In the genomic region with DNA sequence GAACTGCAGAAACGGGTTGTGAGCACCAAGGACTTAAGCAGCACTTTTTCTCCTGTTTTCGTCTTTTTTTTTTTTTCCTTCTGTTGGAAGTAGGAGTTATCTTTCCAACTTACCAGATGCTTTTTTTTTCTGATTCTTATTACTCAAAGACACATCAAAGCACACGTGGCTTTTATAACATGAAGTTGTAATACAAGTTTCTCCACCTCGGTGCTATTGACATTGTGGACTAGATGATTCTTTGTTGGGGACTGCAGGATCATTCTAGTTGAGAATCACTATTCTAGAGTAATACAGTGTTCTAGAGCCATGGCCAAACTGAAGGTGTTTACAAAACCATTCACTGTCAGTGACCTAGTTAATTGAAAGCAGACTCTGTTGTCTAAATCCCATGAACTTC, we compare ENCODE assay signal across 24 cellular contexts. TPM values are rescaled to one million over a fixed set of nuclear protein-coding genes. Genes with fewer than 3 reads are reported as not detected.
DNase-seq lines count a peak whose midpoint lies in the region; ATAC-seq and TF ChIP-seq lines count a peak whose summit lies in the region.
"Had no signal": no experiment of that assay in that cellular context is flagged by ENCODE, and none has a peak within 500 bp of the region (broad histone marks: within the 10 kb centered on the region; RNA-seq: fewer than 3 reads in every experiment).

No MANE protein-coding gene starts in this region.

- no peaks in the 10 kb centered on the region for H3K27me3 Mint-ChIP-seq in Calu3 (ENCODE audit: unreplicated experiment)
- no peaks in the 10 kb centered on the region for H3K27me3 Mint-ChIP-seq in progenitor cell of endocrine pancreas

- H3K27ac Mint-ChIP-seq in Calu3 (ENCODE audit: unreplicated experiment) = peak overlapping the region; percentile 56
- peak overlapping the region; percentile 88 for H3K27ac Mint-ChIP-seq in progenitor cell of endocrine pancreas
- H3K27ac Mint-ChIP-seq: activated naive CD4-positive, alpha-beta T cell treated with anti-CD3 and anti-CD28 coated beads, Interleukin-2, amount 50 U/mL, for 24 hours; activated T-helper 1 cell treated with anti-CD3 and anti-CD28 coated beads, Interleukin-12 subunit alpha, Interleukin-12 subunit beta, Interleukin-2, Interleukin-4 antibody, amounts not matched to agents 30 ng/mL and 10 ng/mL and 1 ng/mL, durations not matched to agents 14 hours and 24 hours and 36 hours; CD4-positive, alpha-beta memory T cell; naive thymus-derived CD4-positive, alpha-beta T cell; stimulated activated naive B cell treated with anti-CD40 and anti-IgM and Interleukin-4, amounts not matched to agents 10 μg/mL and 1 μg/mL and 100 μg/mL, for 72 hours had no signal

- H3K4me3 Mint-ChIP-seq in Calu3 (ENCODE audit: low read depth, unreplicated experiment) = no peak overlapping the region
- H3K4me3 Mint-ChIP-seq in progenitor cell of endocrine pancreas (ENCODE audit: low read depth) = no peak overlapping the region
- H3K4me3 Mint-ChIP-seq: activated naive CD4-positive, alpha-beta T cell treated with anti-CD3 and anti-CD28 coated beads, Interleukin-2, amount 50 U/mL, for 24 hours; activated T-helper 1 cell treated with anti-CD3 and anti-CD28 coated beads, Interleukin-12 subunit alpha, Interleukin-12 subunit beta, Interleukin-2, Interleukin-4 antibody, amounts not matched to agents 30 ng/mL and 10 ng/mL and 1 ng/mL, durations not matched to agents 14 hours and 24 hours and 36 hours; CD4-positive, alpha-beta memory T cell; naive thymus-derived CD4-positive, alpha-beta T cell; stimulated activated naive B cell treated with anti-CD40 and anti-IgM and Interleukin-4, amounts not matched to agents 10 μg/mL and 1 μg/mL and 100 μg/mL, for 72 hours had no signal

- peaks cover 97% of the 10 kb centered on the region for H3K79me2 ChIP-seq in PC-3 (ENCODE audit: low read length)
- H3K79me2 ChIP-seq in fibroblast of lung (ENCODE audit: control insufficient read depth, insufficient read depth, low read length) = peaks cover 92% of the 10 kb centered on the region
- H3K79me2 ChIP-seq: parathyroid adenoma had no signal

- no peaks in the 10 kb centered on the region for H3K9me3 ChIP-seq in PC-3 (ENCODE audit: low read length)
- H3K9me3 ChIP-seq in fibroblast of lung (ENCODE audit: control insufficient read depth, insufficient read depth, low read depth, low read length) = no peaks in the 10 kb centered on the region
- H3K9me3 ChIP-seq: ascending aorta, thoracic aorta had no signal

- H3K27me3 ChIP-seq in PC-3 (ENCODE audit: low read length) (no peaks in the 10 kb centered on the region), fibroblast of lung (ENCODE audit: control insufficient read depth, insufficient read depth, low read length) (no peaks in the 10 kb centered on the region)
- H3K27me3 ChIP-seq: ascending aorta had no signal

- H3K27ac ChIP-seq in PC-3 (ENCODE audit: low read length) (peak overlapping the region; percentile 49), fibroblast of lung (ENCODE audit: insufficient read depth, low read length) (peak overlapping the region; percentile 15)
- H3K27ac ChIP-seq: parathyroid adenoma had no signal

- no peak for DNase-seq in Calu3
- peak; percentile 96 for DNase-seq in PC-3
- no peak for DNase-seq in fibroblast of lung (ENCODE audit: low read depth in 2 of 2)
- no peak for DNase-seq in progenitor cell of endocrine pancreas (ENCODE audit: low spot score, unreplicated experiment)
- no peak for DNase-seq in stimulated activated CD4-positive, alpha-beta T cell treated with anti-CD3 and anti-CD28 coated beads, Interleukin-1b, Interleukin-23, amount 100 ng/mL, for 48 hours
- DNase-seq in NCI-H2196 (lab: John Stamatoyannopoulos, UW; ENCODE audit: unreplicated experiment) = no peak
- no peak for DNase-seq in islet precursor cell
- DNase-seq: activated CD4-positive, alpha-beta T cell treated with anti-CD3 and anti-CD28 coated beads for 48 hours; CD4-positive, alpha-beta memory T cell; DMS79 treated with DMSO at 0.1 percent for 48 hours; effector memory CD4-positive, alpha-beta T cell; hippocampal formation; KBM-7; MV-4-11; naive thymus-derived CD4-positive, alpha-beta T cell; NCI-H446; stimulated activated CD4-positive, alpha-beta T cell treated with anti-CD3 and anti-CD28 coated beads, Interleukin-2, amount 100 ng/mL, for 24 hours; stimulated activated naive B cell treated with anti-CD40 and anti-IgM and Interleukin-4, amounts not matched to agents 10 μg/mL and 1 μg/mL and 100 μg/mL, for 72 hours had no signal

- CTCF ChIA-PET in Calu3 (lab: Charles Lee) (no interaction called here), PC-3 (lab: Charles Lee) (no interaction called here)

- H4K20me1 ChIP-seq in PC-3 (ENCODE audit: low read length) (peaks cover 76% of the 10 kb centered on the region), fibroblast of lung (ENCODE audit: control insufficient read depth, extremely low read depth, insufficient read depth, low read length) (peaks cover 4% of the 10 kb centered on the region)

- POLR2A ChIA-PET in PC-3 (lab: Charles Lee; ENCODE audit: unreplicated experiment) = no interaction called here

- H3K4me1 ChIP-seq in PC-3 (ENCODE audit: insufficient read depth, low read length) (peaks cover 49% of the 10 kb centered on the region), fibroblast of lung (ENCODE audit: control insufficient read depth, extremely low read depth, insufficient read depth, low read length) (peaks cover 20% of the 10 kb centered on the region)

- H3K9me3 Mint-ChIP-seq in Calu3 (ENCODE audit: low read depth, unreplicated experiment) (no peaks in the 10 kb centered on the region), progenitor cell of endocrine pancreas (ENCODE audit: low read depth) (no peaks in the 10 kb centered on the region)
- H3K9me3 Mint-ChIP-seq: activated naive CD4-positive, alpha-beta T cell treated with anti-CD3 and anti-CD28 coated beads, Interleukin-2, amount 50 U/mL, for 24 hours; activated T-helper 1 cell treated with anti-CD3 and anti-CD28 coated beads, Interleukin-12 subunit alpha, Interleukin-12 subunit beta, Interleukin-2, Interleukin-4 antibody, amounts not matched to agents 30 ng/mL and 10 ng/mL and 1 ng/mL, durations not matched to agents 14 hours and 24 hours and 36 hours had no signal

- no peaks in the 10 kb centered on the region for H3K9me2 ChIP-seq in PC-3 (replicated peaks; ENCODE audit: low read length)

- H3K4me1 Mint-ChIP-seq in Calu3 (ENCODE audit: low read depth, unreplicated experiment) = peaks cover 71% of the 10 kb centered on the region
- peaks cover 46% of the 10 kb centered on the region for H3K4me1 Mint-ChIP-seq in progenitor cell of endocrine pancreas (ENCODE audit: low read depth)
- H3K4me1 Mint-ChIP-seq: activated naive CD4-positive, alpha-beta T cell treated with anti-CD3 and anti-CD28 coated beads, Interleukin-2, amount 50 U/mL, for 24 hours; CD4-positive, alpha-beta memory T cell; naive thymus-derived CD4-positive, alpha-beta T cell; stimulated activated naive B cell treated with anti-CD40 and anti-IgM and Interleukin-4, amounts not matched to agents 10 μg/mL and 1 μg/mL and 100 μg/mL, for 72 hours had no signal

- intact Hi-C loops in Calu3 (cut with micrococcal nuclease; ENCODE audit: unreplicated experiment) (loop anchor here (5.0 kb wide), 2 partner anchors 37 to 72 kb away; no protein-coding TSS in a partner anchor), PC-3 (cut with micrococcal nuclease) (no loop called here)

- H3K36me3 ChIP-seq in PC-3 (ENCODE audit: low read depth, low read length) = no peaks in the 10 kb centered on the region
- no peaks in the 10 kb centered on the region for H3K36me3 ChIP-seq in fibroblast of lung (ENCODE audit: control insufficient read depth, insufficient read depth, low read length)
- H3K36me3 ChIP-seq: ascending aorta, thoracic aorta had no signal

- peaks cover 10% of the 10 kb centered on the region for H3F3A ChIP-seq in PC-3 (ENCODE audit: low read length, unreplicated experiment)

- H3K4me2 ChIP-seq in PC-3 (ENCODE audit: low read length) = peak overlapping the region; percentile 46
- no peak overlapping the region for H3K4me2 ChIP-seq in fibroblast of lung (ENCODE audit: extremely low read depth, insufficient read depth, low read length)

- no peak overlapping the region for H3K9ac ChIP-seq in PC-3 (ENCODE audit: low read length)
- H3K9ac ChIP-seq in fibroblast of lung (ENCODE audit: insufficient read depth, low read length) = no peak overlapping the region
- H3K9ac ChIP-seq: parathyroid adenoma had no signal

- peaks cover 6% of the 10 kb centered on the region for H3K36me3 Mint-ChIP-seq in Calu3 (ENCODE audit: insufficient read depth, unreplicated experiment)
- no peaks in the 10 kb centered on the region for H3K36me3 Mint-ChIP-seq in progenitor cell of endocrine pancreas (ENCODE audit: insufficient read depth)
- H3K36me3 Mint-ChIP-seq: CD4-positive, alpha-beta memory T cell; naive thymus-derived CD4-positive, alpha-beta T cell; stimulated activated naive B cell treated with anti-CD40 and anti-IgM and Interleukin-4, amounts not matched to agents 10 μg/mL and 1 μg/mL and 100 μg/mL, for 72 hours had no signal

- no peak overlapping the region for H2AFZ ChIP-seq in PC-3 (ENCODE audit: low read length)
- H2AFZ ChIP-seq in fibroblast of lung (ENCODE audit: low read length) = no peak overlapping the region
- H2AFZ ChIP-seq: parathyroid adenoma had no signal

- TF ChIP-seq CTCF in Calu3 (IDR thresholded peaks at IDR 0.05; ENCODE audit: unreplicated experiment) (no peak), PC-3 (conservative IDR thresholded peaks at IDR 0.05; ENCODE audit: low read depth, low read length) (no peak), fibroblast of lung (conservative IDR thresholded peaks at IDR 0.05 in 1 of 2, IDR thresholded peaks at IDR 0.05 in 1 of 2; ENCODE audit: low read depth in 1 of 2, low read length in 2 of 2) (no peak), progenitor cell of endocrine pancreas (IDR thresholded peaks at IDR 0.05; ENCODE audit: unreplicated experiment) (no peak)

- BruUV-seq in Calu3 (replicated peaks; lab: Mats Ljungman, UMichigan) (no TSS peak), PC-3 (replicated peaks; lab: Mats Ljungman, UMichigan) (no TSS peak)

- ATAC-seq in PC-3 = 0 out of 2 replicates have a peak, but pooled peaks have one; percentile 12
- no peak for ATAC-seq in HG03175 (IDR thresholded peaks at IDR 0.05; ENCODE audit: unreplicated experiment)
- ATAC-seq: naive thymus-derived CD4-positive, alpha-beta T cell; stimulated activated naive B cell treated with anti-CD40 and anti-IgM and Interleukin-4, amounts not matched to agents 10 μg/mL and 1 μg/mL and 100 μg/mL, for 72 hours had no signal

- H3K4me3 ChIP-seq in PC-3 (ENCODE audit: low read length) (0 out of 2 replicates have a peak overlapping the region, but pooled peaks have one; percentile 4), fibroblast of lung (replicated peaks in 1 of 4; ENCODE audit: control extremely low read depth in 1 of 4, insufficient read depth in 1 of 4, low read depth in 3 of 4, low read length in 4 of 4) (no peak overlapping the region)
- H3K4me3 ChIP-seq: ascending aorta, thoracic aorta had no signal

RNA-seq across cellular contexts. Expression of a gene that starts 51.5 kb away (rescaled TPM):
- total RNA-seq in Calu3 (2022) (69.6 and 101 TPM in 2 replicates), PC-3 (2014; rRNA removed) (52.3 and 72.3 TPM in 2 replicates), fibroblast of lung (82.2 and 95.5 TPM in 2 replicates), progenitor cell of endocrine pancreas (81.6 and 88.0 TPM in 2 replicates)
- polyA plus RNA-seq in fibroblast of lung = 16.6 and 17.3 TPM in 2 replicates
- 39.0 and 48.3 TPM in 2 replicates for polyA plus RNA-seq in fibroblast of lung (2012)
- 88.4 and 89.4 TPM in 2 replicates for polyA minus RNA-seq in fibroblast of lung (ENCODE audit: low replicate concordance)
